ENCODE assay signal across 22 cellular contexts in genomic region chr19:50831026-50831396, GRCh38. TPM values are rescaled to one million over a fixed set of nuclear protein-coding genes. Genes with fewer than 3 reads are reported as not detected.
A peak's percentile ranks its signal among the peaks of the same experiment; 100 is the strongest.
DNase-seq lines count a peak whose midpoint lies in the region; FAIRE-seq and TF ChIP-seq lines count a peak whose summit lies in the region.
"Had no signal": no experiment of that assay in that cellular context is flagged by ENCODE, and none has a peak within 500 bp of the region (broad histone marks: within the 10 kb centered on the region; RNA-seq: fewer than 3 reads in every experiment).

No MANE protein-coding gene starts in this region.

- H3K4me1 ChIP-seq in kidney (ENCODE audit: control insufficient read depth in 1 of 2, insufficient read depth in 1 of 2, low read depth in 1 of 2, low read length in 2 of 2): peaks cover 0 to 12% of the 10 kb centered on the region in 2 donors
- H3K4me1 ChIP-seq in transverse colon: peaks cover 0 to 13% (median 9%) of the 10 kb centered on the region in 4 donors

- peaks cover 4% of the 10 kb centered on the region for H3K4me1 Mint-ChIP-seq in chondrocyte (ENCODE audit: low read depth)

- in situ Hi-C loops in transverse colon (cut with MboI; ENCODE audit: low pct_ligation_motif_present in 1 of 4, low pct_unique_long_range_greater_than_20kb in 1 of 4, low sequenced_read_pairs in 3 of 4): no loop called here

- TF ChIP-seq EP300 in transverse colon (IDR thresholded peaks at IDR 0.05; ENCODE audit: low read depth): no peak

- DNase-seq in chondrocyte (ENCODE audit: low spot score) (peak; percentile 65), kidney (no peak), transverse colon (no peak), medulla oblongata (ENCODE audit: extremely low spot score) (no peak), occipital lobe (lab: John Stamatoyannopoulos, UW) (no peak), NOMO-1 treated with DMSO at 0.1 percent for 48 hours (lab: John Stamatoyannopoulos, UW; ENCODE audit: unreplicated experiment) (no peak)
- no peak for DNase-seq in activated CD4-positive, CD25-positive, alpha-beta regulatory T cell (lab: John Stamatoyannopoulos, UW)
- DNase-seq: Calu3; CD8-positive, alpha-beta T cell; DMS79 treated with DMSO at 0.1 percent for 48 hours; H9; IMR-90; KBM-7 had no signal

- H3K27ac ChIP-seq in C4-2B (0 out of 2 replicates have a peak overlapping the region, but pooled peaks have one; percentile 3), kidney (ENCODE audit: low read depth in 2 of 2, low read length in 2 of 2) (peak overlapping the region; percentile 53 to 63), transverse colon (peak overlapping the region in 3 of 4 donors; percentile 7 to 39 (median 10))
- H3K27ac ChIP-seq: BLaER1, HL-60 had no signal

- WGBS in transverse colon (ENCODE audit: low coverage in 1 of 2), 2 donors: 77% methylated on average over 7 of the region's 7 CpGs; no CpG with 5 or more reads in 1 of the 2 donors

- no peaks in the 10 kb centered on the region for H3K9me3 Mint-ChIP-seq in chondrocyte (ENCODE audit: low read depth)
- H3K9me3 Mint-ChIP-seq: CD8-positive, alpha-beta T cell had no signal

- TF ChIP-seq POLR2A in transverse colon (IDR thresholded peaks at IDR 0.05): no peak

- H3K4me3 ChIP-seq in kidney (ENCODE audit: low read length in 2 of 2) (no peak overlapping the region), transverse colon (no peak overlapping the region)
- H3K4me3 ChIP-seq: BLaER1, GM12878 had no signal

- peaks cover 17% of the 10 kb centered on the region for H3K27me3 ChIP-seq in transverse colon
- H3K27me3 ChIP-seq: BLaER1 had no signal

- no peak for FAIRE-seq in kidney (lab: Jason Lieb, UNC)
- FAIRE-seq: GM12878, GM19239, H1 had no signal

- no peak for TF ChIP-seq CTCF in C4-2B (conservative IDR thresholded peaks at IDR 0.05)
- TF ChIP-seq CTCF in chondrocyte (IDR thresholded peaks at IDR 0.05): no peak
- TF ChIP-seq CTCF in kidney (IDR thresholded peaks at IDR 0.05; ENCODE audit: borderline replicate concordance, extremely low read depth, insufficient read depth): no peak
- TF ChIP-seq CTCF in transverse colon (IDR thresholded peaks at IDR 0.05): no peak

- no peaks in the 10 kb centered on the region for H3K36me3 Mint-ChIP-seq in chondrocyte (ENCODE audit: low read depth)
- H3K36me3 Mint-ChIP-seq: CD8-positive, alpha-beta T cell had no signal

- H3K36me3 ChIP-seq in kidney (ENCODE audit: control insufficient read depth in 1 of 2, insufficient read depth in 2 of 2, low read length in 2 of 2) (no peaks in the 10 kb centered on the region), transverse colon (no peaks in the 10 kb centered on the region)
- H3K36me3 ChIP-seq: BLaER1 had no signal

- intact Hi-C loops in kidney (cut with DNase I): no loop called here
- intact Hi-C loops in transverse colon (cut with DNase I; ENCODE audit: low total_unique reads): no loop called here

- H3K9me3 ChIP-seq in kidney (ENCODE audit: control insufficient read depth in 1 of 2, low read length in 2 of 2): no peaks in the 10 kb centered on the region
- H3K9me3 ChIP-seq in transverse colon: no peaks in the 10 kb centered on the region

- H3K9ac ChIP-seq in kidney (ENCODE audit: low read length in 2 of 2): no peak overlapping the region
- H3K9ac ChIP-seq: BLaER1 had no signal

- peaks cover 16% of the 10 kb centered on the region for H3K27me3 Mint-ChIP-seq in chondrocyte (ENCODE audit: low read depth)

- no peak overlapping the region for H3K27ac Mint-ChIP-seq in chondrocyte (ENCODE audit: unreplicated experiment)
- H3K27ac Mint-ChIP-seq: CD8-positive, alpha-beta T cell; H9 had no signal

- H3K4me3 Mint-ChIP-seq in chondrocyte (ENCODE audit: unreplicated experiment): no peak overlapping the region
- H3K4me3 Mint-ChIP-seq: CD8-positive, alpha-beta T cell; H9 had no signal

RNA-seq across cellular contexts. Expression of gene KLK15, which starts 2.4 kb away (rescaled TPM):
- not detected in 3 replicates for total RNA-seq in chondrocyte
- not detected for total RNA-seq in kidney
- 2.7 TPM for polyA plus RNA-seq in kidney (ENCODE audit: insufficient read depth, low read depth, low replicate concordance)
- total RNA-seq in transverse colon: 1 to 10 TPM in 2 of 4 donors, not detected in 2; 1.3 to 3.8 TPM
- total RNA-seq in occipital lobe: not detected
- total RNA-seq: A673; Calu3; CD8-positive, alpha-beta T cell; GM12878; H1; H9; HT1080; IMR-90 had no signal
- polyA plus RNA-seq: AG04450, H1, IMR-90 had no signal

RNA-seq across cellular contexts. Expression of gene KLK1, which starts 7.4 kb away (rescaled TPM):
- total RNA-seq in chondrocyte (not detected in 3 replicates), kidney (0.41 TPM), transverse colon (100 to 1,000 TPM in 1 of 4 donors, 10 to 100 TPM in 3; 17.0 to 150 (median 35.4) TPM), occipital lobe (not detected)
- 827 TPM for polyA plus RNA-seq in kidney (ENCODE audit: insufficient read depth, low read depth, low replicate concordance)
- total RNA-seq: A673; Calu3; CD8-positive, alpha-beta T cell; HT1080; IMR-90 had no signal
- polyA plus RNA-seq: AG04450, IMR-90 had no signal

RNA-seq across cellular contexts. Expression of gene KLK3, which starts 23.7 kb away (rescaled TPM):
- total RNA-seq in chondrocyte (not detected in 3 replicates), kidney (not detected), transverse colon (10 to 100 TPM in 1 of 4 donors, 1 to 10 TPM in 3; 2.9 to 66.9 (median 4.9) TPM), occipital lobe (not detected)
- 1.6 TPM for polyA plus RNA-seq in kidney (ENCODE audit: insufficient read depth, low read depth, low replicate concordance)
- total RNA-seq: A673; Calu3; CD8-positive, alpha-beta T cell; GM12878; H1; H9; HT1080; IMR-90 had no signal
- polyA plus RNA-seq: AG04450, IMR-90 had no signal

RNA-seq across cellular contexts. Expression of gene ACP4, which starts 40.8 kb away (rescaled TPM):
- total RNA-seq in chondrocyte: not detected in 3 replicates
- not detected for total RNA-seq in kidney
- polyA plus RNA-seq in kidney (ENCODE audit: insufficient read depth, low read depth, low replicate concordance): not detected
- total RNA-seq in transverse colon: not detected
- total RNA-seq in occipital lobe: not detected
- total RNA-seq: A673; Calu3; CD8-positive, alpha-beta T cell; GM12878; H1; H9; HT1080; IMR-90 had no signal
- polyA plus RNA-seq: AG04450, GM12878, H1, IMR-90 had no signal

RNA-seq across cellular contexts. Expression of gene KLK2, which starts 42.2 kb away (rescaled TPM):
- total RNA-seq in chondrocyte: not detected in 3 replicates
- not detected for total RNA-seq in kidney
- polyA plus RNA-seq in kidney (ENCODE audit: insufficient read depth, low read depth, low replicate concordance): not detected
- 1 to 10 TPM in 1 of 4 donors, not detected in 3; 3.8 TPM for total RNA-seq in transverse colon
- not detected for total RNA-seq in occipital lobe
- total RNA-seq: A673; Calu3; CD8-positive, alpha-beta T cell; H1; H9; HT1080; IMR-90 had no signal
- polyA plus RNA-seq: AG04450, IMR-90 had no signal

Comparison
In these comparisons a context has a peak if more than half of its experiments do, and no peak if none do; other contexts are left out.
1. H3K27ac ChIP-seq: peak in every context shown above with its lines; median percentile 58 in kidney; 10 in transverse colon; 3 in C4-2B.
2. RNA of gene KLK1, which starts 7.4 kb away (total RNA-seq): 17.0 to 150 TPM in transverse colon; 0.41 TPM in kidney (single experiment), not detected in chondrocyte and not detected in occipital lobe (single experiment); every median in the first group is over 10 times any median in the second.